23 cellular contexts compared by ENCODE assay signal in the genomic region with DNA sequence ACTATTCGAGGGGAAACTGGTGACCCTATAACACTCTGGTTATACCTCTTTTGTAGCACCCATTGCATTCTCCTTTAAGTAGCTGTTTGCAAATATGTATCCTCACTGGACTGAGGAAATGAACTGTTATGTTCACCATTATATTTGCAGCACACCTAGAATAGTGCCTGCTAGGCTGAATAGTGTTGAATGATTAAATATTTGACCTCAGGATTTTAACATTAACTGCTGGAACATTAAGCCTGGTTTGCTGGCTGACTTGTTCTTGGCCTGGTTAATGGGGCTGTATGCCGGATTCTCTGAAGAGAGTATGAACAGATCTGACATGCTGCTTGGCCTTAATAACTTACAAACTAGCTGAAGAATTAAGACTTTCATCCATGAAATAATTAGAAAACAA.
"Had no signal": no experiment of that assay in that cellular context is flagged by ENCODE, and none has a peak within 500 bp of the region (broad histone marks: within the 10 kb centered on the region; RNA-seq: fewer than 3 reads in every experiment).

No MANE protein-coding gene starts in this region.

- H3K9ac ChIP-seq: SK-N-SH had no signal

- H3K36me3 ChIP-seq: MG63 had no signal

- DNase-seq: IMR-90, Karpas-422, KG1, MG63, NCI-H1092, NCI-H1105 treated with DMSO at 0.1 percent for 48 hours, NCI-H1417 treated with DMSO at 0.1 percent for 48 hours, NCI-H146, NCI-H1694 treated with DMSO at 0.1 percent for 48 hours, NCI-H1930, NCI-H2081, NCI-H2107, NCI-H226, NCI-H446, NCI-H510A, NCI-H524 treated with DMSO at 0.1 percent for 48 hours, NCI-H69, NCI-H774, Right ventricle myocardium superior, RPMI8226, SK-N-SH, SW 1271 had no signal

- H3K4me2 ChIP-seq: SK-N-SH had no signal

- H3K4me3 ChIP-seq: MG63 had no signal

- FAIRE-seq: RCC 7860 had no signal

- H3K9me3 ChIP-seq: MG63, SK-N-SH had no signal

- H3K27me3 ChIP-seq: MG63 had no signal
